Comparison of ENCODE assay signal across 14 cellular contexts in genomic region chr10:102401735-102402511, GRCh38. TPM values are rescaled to one million over a fixed set of nuclear protein-coding genes. Genes with fewer than 3 reads are reported as not detected.
A peak's percentile ranks its signal among the peaks of the same experiment; 100 is the strongest.
DNase-seq lines count a peak whose midpoint lies in the region; ATAC-seq and TF ChIP-seq lines count a peak whose summit lies in the region.
"Had no signal": no experiment of that assay in that cellular context is flagged by ENCODE, and none has a peak within 500 bp of the region (broad histone marks: within the 10 kb centered on the region; RNA-seq: fewer than 3 reads in every experiment).

No MANE protein-coding gene starts in this region.

- H4K20me1 ChIP-seq in GM23338 (replicated peaks; ENCODE audit: insufficient read depth), result no peaks in the 10 kb centered on the region

- peaks cover 14% of the 10 kb centered on the region for H3K36me3 ChIP-seq in rectal smooth muscle tissue (ENCODE audit: control insufficient read depth, insufficient read depth, low read length)
- H3K36me3 ChIP-seq in GM23338 (ENCODE audit: insufficient read depth), result no peaks in the 10 kb centered on the region

- 0 out of 2 replicates have a peak, but pooled peaks cover 9% of the 10 kb centered on the region for H3F3A ChIP-seq in GM23338 (replicated peaks; ENCODE audit: low read depth)

- no peak for ATAC-seq in central memory CD8-positive, alpha-beta T cell (replicated peaks; ENCODE audit: extremely low read depth, poor library complexity, severe bottlenecking)
- no peak for ATAC-seq in GM23338
- no peak for ATAC-seq in naive thymus-derived CD8-positive, alpha-beta T cell

- no peak overlapping the region for H3K4me2 ChIP-seq in GM23338

- no peak overlapping the region for H3K4me3 ChIP-seq in rectal smooth muscle tissue (ENCODE audit: low read length)
- H3K4me3 ChIP-seq in GM23338, result no peak overlapping the region
- H3K4me3 ChIP-seq: coronary artery, skin epidermis had no signal

- H3K4me3 Mint-ChIP-seq in central memory CD8-positive, alpha-beta T cell, result peak overlapping the region; percentile 20
- H3K4me3 Mint-ChIP-seq in GM23338, result no peak overlapping the region
- peak overlapping the region in 1 of 10 donors; percentile 63 for H3K4me3 Mint-ChIP-seq in naive thymus-derived CD8-positive, alpha-beta T cell
- H3K4me3 Mint-ChIP-seq: activated T-helper 1 cell treated with anti-CD3 and anti-CD28 coated beads, Interleukin-12 subunit alpha, Interleukin-12 subunit beta, Interleukin-2, Interleukin-4 antibody, amounts not matched to agents 30 ng/mL and 10 ng/mL and 1 ng/mL, durations not matched to agents 14 hours and 24 hours and 36 hours had no signal

- POLR2A ChIA-PET in naive thymus-derived CD8-positive, alpha-beta T cell (lab: Charles Lee), result interaction anchor here (1.0 to 8.9 kb wide), 4 partner anchors 10 to 48 kb away, joined by 4 to 64 read pairs (median 4); partner anchors contain the start of genes CUEDC2 and FBXL15

- H3K27me3 Mint-ChIP-seq in central memory CD8-positive, alpha-beta T cell, result no peaks in the 10 kb centered on the region
- H3K27me3 Mint-ChIP-seq in GM23338 (ENCODE audit: insufficient read depth, low read depth, poor library complexity), result peaks cover 23% of the 10 kb centered on the region
- no peaks in the 10 kb centered on the region for H3K27me3 Mint-ChIP-seq in naive thymus-derived CD8-positive, alpha-beta T cell

- H3K4me1 ChIP-seq in rectal smooth muscle tissue (ENCODE audit: control insufficient read depth, insufficient read depth, low read length), result peaks cover 62% of the 10 kb centered on the region
- 0 out of 2 replicates have a peak, but pooled peaks cover 3% of the 10 kb centered on the region for H3K4me1 ChIP-seq in GM23338 (ENCODE audit: insufficient read depth)

- H3K79me2 ChIP-seq in GM23338 (replicated peaks; ENCODE audit: insufficient read depth), result no peaks in the 10 kb centered on the region

- peaks cover 44% of the 10 kb centered on the region for H3K36me3 Mint-ChIP-seq in central memory CD8-positive, alpha-beta T cell (ENCODE audit: insufficient read depth)
- H3K36me3 Mint-ChIP-seq in GM23338 (ENCODE audit: low read depth), result no peaks in the 10 kb centered on the region; the same call in 2 of the 3 replicates
- H3K36me3 Mint-ChIP-seq in naive thymus-derived CD8-positive, alpha-beta T cell, result peaks cover 0 to 31% (median 0%) of the 10 kb centered on the region in 3 donors

- TF ChIP-seq CTCF in GM23338 (conservative IDR thresholded peaks at IDR 0.05; ENCODE audit: low read depth in 2 of 2), result no peak

- H3K4me1 Mint-ChIP-seq in central memory CD8-positive, alpha-beta T cell, result peaks cover 10% of the 10 kb centered on the region
- H3K4me1 Mint-ChIP-seq in GM23338, result peaks cover 7% of the 10 kb centered on the region; the same call in 2 of the 3 replicates
- peaks cover 14 to 31% (median 26%) of the 10 kb centered on the region in 4 donors for H3K4me1 Mint-ChIP-seq in naive thymus-derived CD8-positive, alpha-beta T cell

- no peaks in the 10 kb centered on the region for H3K9me2 ChIP-seq in GM23338 (ENCODE audit: insufficient read depth)

- H3K27ac ChIP-seq in rectal smooth muscle tissue (ENCODE audit: low read depth, low read length), result peak overlapping the region; percentile 97
- no peak overlapping the region for H3K27ac ChIP-seq in GM23338 (ENCODE audit: low read depth)
- H3K27ac ChIP-seq: coronary artery, VCaP had no signal

- no peak overlapping the region for H3K27ac Mint-ChIP-seq in central memory CD8-positive, alpha-beta T cell (ENCODE audit: low read depth)
- no peak overlapping the region for H3K27ac Mint-ChIP-seq in GM23338
- H3K27ac Mint-ChIP-seq in naive thymus-derived CD8-positive, alpha-beta T cell, result peak overlapping the region in 5 of 10 donors; percentile 38 to 81 (median 65)

- no peak overlapping the region for H2AFZ ChIP-seq in GM23338

- no peaks in the 10 kb centered on the region for H3K9me3 Mint-ChIP-seq in central memory CD8-positive, alpha-beta T cell
- no peaks in the 10 kb centered on the region for H3K9me3 Mint-ChIP-seq in GM23338
- no peaks in the 10 kb centered on the region for H3K9me3 Mint-ChIP-seq in naive thymus-derived CD8-positive, alpha-beta T cell
- H3K9me3 Mint-ChIP-seq: activated T-helper 1 cell treated with anti-CD3 and anti-CD28 coated beads, Interleukin-12 subunit alpha, Interleukin-12 subunit beta, Interleukin-2, Interleukin-4 antibody, amounts not matched to agents 30 ng/mL and 10 ng/mL and 1 ng/mL, durations not matched to agents 14 hours and 24 hours and 36 hours had no signal

- H3K27me3 ChIP-seq in rectal smooth muscle tissue (ENCODE audit: control insufficient read depth, insufficient read depth, low read length), result no peaks in the 10 kb centered on the region
- no peaks in the 10 kb centered on the region for H3K27me3 ChIP-seq in GM23338 (ENCODE audit: insufficient read depth)

- DNase-seq in ELF-1 (ENCODE audit: low read depth, low spot score) (peak; percentile 91), LHCN-M2 (ENCODE audit: low read depth) (peak; percentile 11), NCI-H510A treated with DMSO at 0.1 percent for 48 hours (lab: John Stamatoyannopoulos, UW) (no peak), GM23338 (ENCODE audit: low spot score) (no peak), SK-N-DZ (ENCODE audit: low spot score) (no peak)
- no peak for DNase-seq in central memory CD8-positive, alpha-beta T cell (ENCODE audit: low spot score in 2 of 2)
- DNase-seq in naive thymus-derived CD8-positive, alpha-beta T cell, result no peak
- DNase-seq: GOT3, hippocampal formation had no signal

- H3K9ac ChIP-seq in rectal smooth muscle tissue (ENCODE audit: low read length), result peak overlapping the region; percentile 17

TF ChIP-seq in GM23338, 12 proteins besides CTCF, POLR2A, EP300 and RAD21:
- no peak for TF ChIP-seq NANOG (IDR thresholded peaks at IDR 0.05; ENCODE audit: borderline replicate concordance)
- no peak for TF ChIP-seq EZH2 (IDR thresholded peaks at IDR 0.05; ENCODE audit: low read depth, unreplicated experiment)
- TF ChIP-seq POLR2AphosphoS5 (IDR thresholded peaks at IDR 0.05; ENCODE audit: low read depth), result no peak
- no peak for TF ChIP-seq ETS1 (IDR thresholded peaks at IDR 0.05)

RNA-seq across cellular contexts. Expression of gene NFKB2, which starts 6.4 kb away (rescaled TPM):
- total RNA-seq in LHCN-M2 (2014; rRNA removed), result 15.8 and 16.6 TPM in 2 replicates
- polyA plus RNA-seq in LHCN-M2 (2012), result 15.5 TPM
- 19.0 and 29.4 TPM in 2 replicates for total RNA-seq in GM23338 (2014; rRNA removed; shearing (Covaris generic))
- 6.8 and 8.1 TPM in 2 replicates for polyA plus RNA-seq in GM23338 (2016; fragmentation: Nextera tagmentation; extraction: Ambion mirVana)
- 100 to 1,000 TPM; 111 to 123 TPM for total RNA-seq in naive thymus-derived CD8-positive, alpha-beta T cell
- polyA plus RNA-seq in naive thymus-derived CD8-positive, alpha-beta T cell, result 10 to 100 TPM in 1 of 3 donors, 1 to 10 TPM in 2; 6.1 to 14.6 (median 9.1) TPM
- polyA plus RNA-seq in SK-N-DZ (2014; cell fraction: cytosol; rRNA removed), result 6.1 and 9.8 TPM in 2 replicates
- 13.4 and 19.5 TPM in 2 replicates for polyA plus RNA-seq in SK-N-DZ (2014; cell fraction: nucleus; rRNA removed)

RNA-seq across cellular contexts. Expression of gene PSD, which starts 16.7 kb away (rescaled TPM):
- 0.46 TPM in 1 of 2 replicates, not detected in the other for total RNA-seq in LHCN-M2 (2014; rRNA removed)
- polyA plus RNA-seq in LHCN-M2 (2012), result 1.6 TPM
- total RNA-seq in GM23338 (2014; rRNA removed; shearing (Covaris generic)), result 4.0 and 6.8 TPM in 2 replicates
- 1.9 and 2.7 TPM in 2 replicates for polyA plus RNA-seq in GM23338 (2016; fragmentation: Nextera tagmentation; extraction: Ambion mirVana)
- 10 to 100 TPM; 11.9 to 13.3 TPM for total RNA-seq in naive thymus-derived CD8-positive, alpha-beta T cell
- polyA plus RNA-seq in naive thymus-derived CD8-positive, alpha-beta T cell, result 1 to 10 TPM; 4.9 to 5.9 (median 5.3) TPM
- polyA plus RNA-seq in SK-N-DZ (2014; cell fraction: cytosol; rRNA removed), result 19.2 and 20.4 TPM in 2 replicates
- 90.7 and 104 TPM in 2 replicates for polyA plus RNA-seq in SK-N-DZ (2014; cell fraction: nucleus; rRNA removed)

RNA-seq across cellular contexts. Expression of gene FBXL15, which starts 18.7 kb away (rescaled TPM):
- 15.9 and 22.5 TPM in 2 replicates for total RNA-seq in LHCN-M2 (2014; rRNA removed)
- polyA plus RNA-seq in LHCN-M2 (2012), result 7.9 TPM
- total RNA-seq in GM23338 (2014; rRNA removed; shearing (Covaris generic)), result 29.7 and 36.1 TPM in 2 replicates
- 18.4 and 18.5 TPM in 2 replicates for polyA plus RNA-seq in GM23338 (2016; fragmentation: Nextera tagmentation; extraction: Ambion mirVana)
- 10 to 100 TPM; 18.7 to 21.1 TPM for total RNA-seq in naive thymus-derived CD8-positive, alpha-beta T cell
- polyA plus RNA-seq in naive thymus-derived CD8-positive, alpha-beta T cell, result 10 to 100 TPM; 26.8 to 35.5 (median 28.5) TPM
- polyA plus RNA-seq in SK-N-DZ (2014; cell fraction: cytosol; rRNA removed), result 34.1 and 42.6 TPM in 2 replicates
- polyA plus RNA-seq in SK-N-DZ (2014; cell fraction: nucleus; rRNA removed), result 47.1 and 53.0 TPM in 2 replicates

RNA-seq across cellular contexts. Expression of gene CUEDC2, which starts 30.5 kb away (rescaled TPM):
- 89.3 and 91.4 TPM in 2 replicates for total RNA-seq in LHCN-M2 (2014; rRNA removed)
- polyA plus RNA-seq in LHCN-M2 (2012), result 106 TPM
- total RNA-seq in GM23338 (2014; rRNA removed; shearing (Covaris generic)), result 37.0 and 39.2 TPM in 2 replicates
- 37.3 and 47.3 TPM in 2 replicates for polyA plus RNA-seq in GM23338 (2016; fragmentation: Nextera tagmentation; extraction: Ambion mirVana)
- total RNA-seq in naive thymus-derived CD8-positive, alpha-beta T cell, result 10 to 100 TPM; 36.5 to 41.7 TPM
- polyA plus RNA-seq in naive thymus-derived CD8-positive, alpha-beta T cell, result 10 to 100 TPM; 60.6 to 76.9 (median 70.8) TPM
- polyA plus RNA-seq in SK-N-DZ (2014; cell fraction: cytosol; rRNA removed), result 130 and 171 TPM in 2 replicates
- 127 and 172 TPM in 2 replicates for polyA plus RNA-seq in SK-N-DZ (2014; cell fraction: nucleus; rRNA removed)

RNA-seq across cellular contexts. Expression of gene C10orf95, which starts 49.4 kb away (rescaled TPM):
- total RNA-seq in LHCN-M2 (2014; rRNA removed), result 0.06 TPM in 1 of 2 replicates, not detected in the other
- polyA plus RNA-seq in LHCN-M2 (2012), result not detected
- total RNA-seq in GM23338 (2014; rRNA removed; shearing (Covaris generic)), result 0.69 TPM in 1 of 2 replicates, not detected in the other
- 1.1 and 1.5 TPM in 2 replicates for polyA plus RNA-seq in GM23338 (2016; fragmentation: Nextera tagmentation; extraction: Ambion mirVana)
- under 1 TPM; 0.52 to 0.73 TPM for total RNA-seq in naive thymus-derived CD8-positive, alpha-beta T cell
- polyA plus RNA-seq in naive thymus-derived CD8-positive, alpha-beta T cell, result under 1 TPM; 0.68 to 0.97 (median 0.68) TPM
- not detected in 2 replicates for polyA plus RNA-seq in SK-N-DZ (2014; cell fraction: cytosol; rRNA removed)
- polyA plus RNA-seq in SK-N-DZ (2014; cell fraction: nucleus; rRNA removed), result not detected in 2 replicates

Comparison
In these comparisons a context has a peak if more than half of its experiments do, and no peak if none do; other contexts are left out.
1. DNase-seq: peak in ELF-1 (single experiment) and LHCN-M2 (single experiment); none in central memory CD8-positive, alpha-beta T cell (0 of 2), NCI-H510A treated with DMSO at 0.1 percent for 48 hours (single experiment), GM23338 (single experiment), naive thymus-derived CD8-positive, alpha-beta T cell (0 of 10) and SK-N-DZ (single experiment).